35 cellular contexts compared by ENCODE assay signal in genomic region chr21:41128981-41129380, GRCh38. TPM values are rescaled to one million over a fixed set of nuclear protein-coding genes. Genes with fewer than 3 reads are reported as not detected.
DNase-seq lines count a peak whose midpoint lies in the region; ATAC-seq, FAIRE-seq and TF ChIP-seq lines count a peak whose summit lies in the region.
"Had no signal": no experiment of that assay in that cellular context is flagged by ENCODE, and none has a peak within 500 bp of the region (broad histone marks: within the 10 kb centered on the region; RNA-seq: fewer than 3 reads in every experiment).

No MANE protein-coding gene starts in this region.

- no peak overlapping the region for H3K4me3 Mint-ChIP-seq in activated T-cell treated with anti-CD3 and anti-CD28 coated beads, Interleukin-2, amount 50 U/mL, for 72 hours
- no peak overlapping the region for H3K4me3 Mint-ChIP-seq in activated T-cell treated with anti-CD3 and anti-CD28 coated beads, Interleukin-2, amount 50 U/mL, for 24 hours
- H3K4me3 Mint-ChIP-seq: B cell; CD14-positive monocyte; CD4-positive, alpha-beta memory T cell; CD4-positive, alpha-beta T cell; CD4-positive, CD25-positive, alpha-beta regulatory T cell; CD8-positive, alpha-beta memory T cell; CD8-positive, alpha-beta T cell had no signal

- H3K27me3 Mint-ChIP-seq in activated T-cell treated with anti-CD3 and anti-CD28 coated beads, Interleukin-2, amount 50 U/mL, for 72 hours (ENCODE audit: low read depth), result peaks cover 22% of the 10 kb centered on the region
- peaks cover 25% of the 10 kb centered on the region for H3K27me3 Mint-ChIP-seq in activated T-cell treated with anti-CD3 and anti-CD28 coated beads, Interleukin-2, amount 50 U/mL, for 24 hours
- H3K27me3 Mint-ChIP-seq: CD4-positive, CD25-positive, alpha-beta regulatory T cell had no signal

- CTCF ChIA-PET in HEK293 (lab: Yijun Ruan, JAX), result interaction anchor here (0.7 to 0.8 kb wide), 4 partner anchors 8 to 154 kb away, joined by 3 read pairs; no protein-coding TSS in a partner anchor

- H3K27ac Mint-ChIP-seq in activated T-cell treated with anti-CD3 and anti-CD28 coated beads, Interleukin-2, amount 50 U/mL, for 72 hours, result peak overlapping the region; percentile 78
- H3K27ac Mint-ChIP-seq in activated T-cell treated with anti-CD3 and anti-CD28 coated beads, Interleukin-2, amount 50 U/mL, for 24 hours, result no peak overlapping the region
- H3K27ac Mint-ChIP-seq: B cell; CD14-positive monocyte; CD4-positive, alpha-beta memory T cell; CD4-positive, alpha-beta T cell; CD4-positive, CD25-positive, alpha-beta regulatory T cell; CD8-positive, alpha-beta memory T cell; CD8-positive, alpha-beta T cell had no signal

- DNase-seq in activated T-cell treated with anti-CD3 and anti-CD28 coated beads, Interleukin-2, amount 50 U/mL, for 72 hours, result no peak
- no peak for DNase-seq in activated T-cell treated with anti-CD3 and anti-CD28 coated beads, Interleukin-2, amount 50 U/mL, for 24 hours
- DNase-seq in nucleus accumbens (lab: John Stamatoyannopoulos, UW) (no peak), NCI-H2081 (lab: John Stamatoyannopoulos, UW) (no peak)
- DNase-seq: 8988T; ACHN; AML-193; BE2C; C1 segment of cervical spinal cord; Caco-2; Calu3; CD4-positive, alpha-beta memory T cell; CD4-positive, alpha-beta T cell; CD4-positive, CD25-positive, alpha-beta regulatory T cell; CD8-positive, alpha-beta memory T cell; CD8-positive, alpha-beta T cell; COR-L47; DMS 273 treated with DMSO at 0.1 percent for 48 hours; DMS153; DMS53; DMS79; DMS79 treated with DMSO at 0.1 percent for 48 hours; DND-41; EL had no signal

- POLR2A ChIA-PET in HEK293 (lab: Yijun Ruan, JAX), result no interaction called here

- no peaks in the 10 kb centered on the region; the same call in 1 of the 2 replicates for H3K9me3 ChIP-seq in HEK293 (ENCODE audit: control insufficient read depth, insufficient read depth, low read depth, low read length)
- H3K9me3 ChIP-seq: A549, BE2C, Caco-2 had no signal

- no peak for ATAC-seq in activated T-cell treated with anti-CD3 and anti-CD28 coated beads, Interleukin-2, amount 50 U/mL, for 72 hours (replicated peaks in 1 of 2)
- ATAC-seq: A549; CD8-positive, alpha-beta T cell had no signal

- peaks cover 3 to 6% of the 10 kb centered on the region in 2 donors for H3K9me3 Mint-ChIP-seq in activated T-cell treated with anti-CD3 and anti-CD28 coated beads, Interleukin-2, amount 50 U/mL, for 72 hours
- peaks cover 11% of the 10 kb centered on the region for H3K9me3 Mint-ChIP-seq in activated T-cell treated with anti-CD3 and anti-CD28 coated beads, Interleukin-2, amount 50 U/mL, for 24 hours

- peaks cover 0 to 4% of the 10 kb centered on the region in 2 donors for H3K36me3 Mint-ChIP-seq in activated T-cell treated with anti-CD3 and anti-CD28 coated beads, Interleukin-2, amount 50 U/mL, for 72 hours (ENCODE audit: insufficient read depth in 2 of 2)
- no peaks in the 10 kb centered on the region for H3K36me3 Mint-ChIP-seq in activated T-cell treated with anti-CD3 and anti-CD28 coated beads, Interleukin-2, amount 50 U/mL, for 24 hours (ENCODE audit: low read depth)
- H3K36me3 Mint-ChIP-seq: CD14-positive monocyte; CD4-positive, alpha-beta memory T cell; CD4-positive, CD25-positive, alpha-beta regulatory T cell; CD8-positive, alpha-beta memory T cell; CD8-positive, alpha-beta T cell had no signal

- H3K4me1 ChIP-seq in HEK293 (ENCODE audit: control insufficient read depth, insufficient read depth, low read length), result no peaks in the 10 kb centered on the region
- H3K4me1 ChIP-seq: A549, BE2C, Caco-2 had no signal

- H3K4me1 Mint-ChIP-seq in activated T-cell treated with anti-CD3 and anti-CD28 coated beads, Interleukin-2, amount 50 U/mL, for 72 hours (ENCODE audit: low read depth), result no peaks in the 10 kb centered on the region
- no peaks in the 10 kb centered on the region for H3K4me1 Mint-ChIP-seq in activated T-cell treated with anti-CD3 and anti-CD28 coated beads, Interleukin-2, amount 50 U/mL, for 24 hours (ENCODE audit: low read depth)
- H3K4me1 Mint-ChIP-seq: B cell; CD14-positive monocyte; CD4-positive, alpha-beta memory T cell; CD4-positive, CD25-positive, alpha-beta regulatory T cell; CD8-positive, alpha-beta memory T cell had no signal

- no peak for TF ChIP-seq CTCF in HEK293 (tag by site-specific recombination; IDR thresholded peaks at IDR 0.05)

- H3K4me3 ChIP-seq in HEK293 (ENCODE audit: low read depth, low read length), result no peak overlapping the region
- H3K4me3 ChIP-seq: A549; BLaER1; BLaER1 treated with 17β-estradiol and CSF1 and Interleukin-3, amounts not matched to agents 10 nM and 100 nM had no signal

- no peaks in the 10 kb centered on the region for H3K36me3 ChIP-seq in HEK293 (ENCODE audit: control insufficient read depth in 2 of 2, insufficient read depth in 1 of 2, low read length in 2 of 2)
- H3K36me3 ChIP-seq: BE2C; BLaER1; BLaER1 treated with 17β-estradiol and CSF1 and Interleukin-3, amounts not matched to agents 10 nM and 100 nM had no signal

- peak; percentile 30 for FAIRE-seq in islet of Langerhans (lab: Jason Lieb, UNC)
- FAIRE-seq: A204.1, A549, D721Med had no signal

- H3K27ac ChIP-seq in HEK293 (ENCODE audit: extremely low read depth, low read depth, low read length), result no peak overlapping the region
- H3K27ac ChIP-seq: 22Rv1; A549; BLaER1; BLaER1 treated with 17β-estradiol and CSF1 and Interleukin-3, amounts not matched to agents 10 nM and 100 nM; C4-2B had no signal

TF ChIP-seq in HEK293, 187 proteins besides CTCF, POLR2A, EP300 and RAD21:
- TF ChIP-seq HOXD13 (CRISPR knock-in tag; IDR thresholded peaks at IDR 0.05; ENCODE audit: borderline replicate concordance) (no peak), ZNF488 (tag by site-specific recombination; IDR thresholded peaks at IDR 0.05) (no peak), ZNF426 (tag by site-specific recombination; IDR thresholded peaks at IDR 0.05) (no peak), ZNF26 (tag by site-specific recombination; IDR thresholded peaks at IDR 0.05) (peak; percentile 93), SETDB1 (IDR thresholded peaks at IDR 0.05; ENCODE audit: insufficient read length, low read length) (peak; percentile 34)
TF ChIP-seq in HEK293: peak in this region for 2.

RNA-seq across cellular contexts. Expression of gene BACE2, which starts 39.0 kb away (rescaled TPM):
- total RNA-seq in activated T-cell treated with anti-CD3 and anti-CD28 coated beads, Interleukin-2, amount 50 U/mL, for 72 hours, result 1 to 10 TPM; 1.1 TPM
- total RNA-seq: CD4-positive, alpha-beta memory T cell had no signal
